ENCODE assay signal across 7 cellular contexts in the genomic region with DNA sequence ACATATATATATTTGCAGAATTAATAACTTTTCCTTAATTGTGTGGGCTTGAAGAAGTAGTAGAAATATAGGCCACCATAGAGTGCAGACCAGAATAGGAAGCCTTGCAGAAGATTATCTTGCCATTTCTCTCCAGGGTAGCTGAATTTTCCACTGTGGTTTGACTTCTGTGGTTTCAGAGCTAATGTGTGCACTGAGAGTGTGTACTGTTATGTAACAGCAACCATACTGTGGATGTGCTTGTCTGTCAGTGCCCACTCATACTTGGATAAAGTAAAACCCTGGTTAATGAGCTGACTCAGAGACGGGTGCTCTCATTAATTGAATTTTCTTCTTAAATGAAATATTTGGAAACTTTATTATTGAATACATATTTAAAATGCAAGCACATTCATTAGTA. TPM values are rescaled to one million over a fixed set of nuclear protein-coding genes. Genes with fewer than 3 reads are reported as not detected.
DNase-seq lines count a peak whose midpoint lies in the region; ATAC-seq and TF ChIP-seq lines count a peak whose summit lies in the region.

No MANE protein-coding gene starts in this region.

- no peak overlapping the region for H3K4me3 ChIP-seq in OCI-LY3 (ENCODE audit: low read length)
- H3K4me3 ChIP-seq in BE2C (ENCODE audit: low read depth, low read length) = no peak overlapping the region

- no peaks in the 10 kb centered on the region for H3K9me3 Mint-ChIP-seq in progenitor cell of endocrine pancreas (ENCODE audit: low read depth)

- TF ChIP-seq CTCF in OCI-LY3 (IDR thresholded peaks at IDR 0.05; ENCODE audit: low read depth, low read length) = no peak
- no peak for TF ChIP-seq CTCF in BE2C (IDR thresholded peaks at IDR 0.05; ENCODE audit: low read depth, low read length)
- no peak for TF ChIP-seq CTCF in progenitor cell of endocrine pancreas (IDR thresholded peaks at IDR 0.05; ENCODE audit: unreplicated experiment)

- H3K9me3 ChIP-seq in OCI-LY3 (ENCODE audit: insufficient read depth, low read length) (no peaks in the 10 kb centered on the region), BE2C (no peaks in the 10 kb centered on the region)

- DNase-seq in medulla oblongata (ENCODE audit: extremely low spot score) (peak; percentile 46), BE2C (no peak), progenitor cell of endocrine pancreas (ENCODE audit: low spot score, unreplicated experiment) (no peak), NCI-H1436 (lab: John Stamatoyannopoulos, UW) (no peak)

- no peaks in the 10 kb centered on the region for H3K27me3 Mint-ChIP-seq in progenitor cell of endocrine pancreas

- H2AFZ ChIP-seq in OCI-LY3 (ENCODE audit: low read depth, low read length) = no peak overlapping the region

- H3K36me3 ChIP-seq in OCI-LY3 (replicated peaks; ENCODE audit: low read depth, low read length) (no peaks in the 10 kb centered on the region), BE2C (no peaks in the 10 kb centered on the region)

- no peak overlapping the region for H3K27ac ChIP-seq in OCI-LY3 (ENCODE audit: low read length)

- no peak overlapping the region for H3K4me3 Mint-ChIP-seq in progenitor cell of endocrine pancreas (ENCODE audit: low read depth)

- no peak overlapping the region for H3K9ac ChIP-seq in OCI-LY3 (ENCODE audit: low read length)

- no peak overlapping the region for H3K27ac Mint-ChIP-seq in progenitor cell of endocrine pancreas

- ATAC-seq in GM18867 (IDR thresholded peaks at IDR 0.05; ENCODE audit: unreplicated experiment) = peak; percentile 99
- ATAC-seq in HG02678 (IDR thresholded peaks at IDR 0.05; ENCODE audit: unreplicated experiment) = peak; percentile 99

- peak overlapping the region; percentile 34 for H3K4me2 ChIP-seq in OCI-LY3 (ENCODE audit: low read length)

- peaks cover 2% of the 10 kb centered on the region for H3K36me3 Mint-ChIP-seq in progenitor cell of endocrine pancreas (ENCODE audit: insufficient read depth)

- peaks cover 31% of the 10 kb centered on the region for H3K27me3 ChIP-seq in OCI-LY3 (ENCODE audit: low read depth, low read length)
- no peaks in the 10 kb centered on the region for H3K27me3 ChIP-seq in BE2C

- H3K4me1 ChIP-seq in OCI-LY3 (ENCODE audit: low read length) (peaks cover 11% of the 10 kb centered on the region), BE2C (no peaks in the 10 kb centered on the region)

- H4K20me1 ChIP-seq in OCI-LY3 (ENCODE audit: insufficient read depth, low read length) = no peaks in the 10 kb centered on the region

- no peaks in the 10 kb centered on the region for H3K4me1 Mint-ChIP-seq in progenitor cell of endocrine pancreas (ENCODE audit: low read depth)

- no peaks in the 10 kb centered on the region for H3K79me2 ChIP-seq in OCI-LY3 (ENCODE audit: low read length)

RNA-seq across cellular contexts. Expression of gene CEP43, which starts 57.2 kb away (rescaled TPM):
- 11.8 TPM for polyA plus RNA-seq in BE2C (2012; ENCODE audit: insufficient read depth, insufficient read length, low read depth)
- 39.0 and 47.1 TPM in 2 replicates for total RNA-seq in progenitor cell of endocrine pancreas
